In genomic region chr2:71452565-71452964, GRCh38 we compare ENCODE assay signal across 1 cellular context.
A peak's percentile ranks its signal among the peaks of the same experiment; 100 is the strongest.
TF ChIP-seq lines count a peak whose summit lies in the region.

No MANE protein-coding gene starts in this region.

TF ChIP-seq in K562, 482 proteins besides CTCF, POLR2A, EP300 and RAD21 (continued from another document and continues in another):
- TF ChIP-seq ZBTB33 (CRISPR knock-in tag; IDR thresholded peaks at IDR 0.05) (no peak), CHD4 (IDR thresholded peaks at IDR 0.05; ENCODE audit: insufficient read depth, insufficient replicate concordance, low read depth, low read length, poor library complexity, severe bottlenecking) (no peak), LEF1 (IDR thresholded peaks at IDR 0.05) (no peak), ZNF511 (CRISPR knock-in tag; IDR thresholded peaks at IDR 0.05) (no peak), ZNF197 (CRISPR knock-in tag; IDR thresholded peaks at IDR 0.05; ENCODE audit: low read depth) (no peak), ZNF232 (CRISPR knock-in tag; IDR thresholded peaks at IDR 0.05) (no peak), POLR2AphosphoS5 (IDR thresholded peaks at IDR 0.05; ENCODE audit: control insufficient read depth, insufficient read depth, low read depth, low read length) (peak; percentile 46; the same call in 1 of the 2 replicates), ATF2 (CRISPR knock-in tag; IDR thresholded peaks at IDR 0.05) (no peak), KAT8 (IDR thresholded peaks at IDR 0.05; ENCODE audit: low read depth) (no peak), BRD4 (IDR thresholded peaks at IDR 0.05) (no peak), ZFP1 (CRISPR knock-in tag; IDR thresholded peaks at IDR 0.05) (no peak), E2F6 (IDR thresholded peaks at IDR 0.05; ENCODE audit: borderline replicate concordance in 1 of 2, extremely low read depth in 1 of 2, insufficient read depth in 1 of 2, insufficient read length in 1 of 2, low read depth in 1 of 2, low read length in 1 of 2, poor library complexity in 1 of 2, severe bottlenecking in 1 of 2) (peak in 1 of 2 experiments; percentile 43), CBX2 (IDR thresholded peaks at IDR 0.05; ENCODE audit: insufficient read depth, low read length, poor library complexity, severe bottlenecking) (no peak), TAF7 (tag; IDR thresholded peaks at IDR 0.05) (no peak), ZNF24 (IDR thresholded peaks at IDR 0.05) (no peak), MEIS2 (IDR thresholded peaks at IDR 0.05; ENCODE audit: partially characterized antibody) (peak; percentile 79), MTA1 (IDR thresholded peaks at IDR 0.05; ENCODE audit: borderline replicate concordance) (no peak), RB1 (IDR thresholded peaks at IDR 0.05; ENCODE audit: low read depth) (no peak), ZNF134 (CRISPR knock-in tag; conservative IDR thresholded peaks at IDR 0.05) (no peak), MGA (IDR thresholded peaks at IDR 0.05) (0 out of 2 replicates have a peak, but pooled peaks have one; percentile 13), ILF3 (IDR thresholded peaks at IDR 0.05; ENCODE audit: borderline replicate concordance) (no peak), ZNF445 (CRISPR knock-in tag; IDR thresholded peaks at IDR 0.05; ENCODE audit: low read depth) (no peak), JUN (IDR thresholded peaks at IDR 0.05; ENCODE audit: borderline replicate concordance, low read depth, low read length) (peak; percentile 31; the same call in 1 of the 2 replicates), JUN (CRISPR knock-in tag; IDR thresholded peaks at IDR 0.05; ENCODE audit: borderline replicate concordance) (no peak), NFIC (IDR thresholded peaks at IDR 0.05) (no peak), TCF15 (CRISPR knock-in tag; IDR thresholded peaks at IDR 0.05) (no peak), JUND (IDR thresholded peaks at IDR 0.05; ENCODE audit: borderline replicate concordance, low read depth, low read length) (peak; percentile 82), JUND (tag; IDR thresholded peaks at IDR 0.05; ENCODE audit: borderline replicate concordance, low read depth, low read length) (peak; percentile 70; the same call in 1 of the 3 replicates), CC2D1A (IDR thresholded peaks at IDR 0.05) (no peak), RREB1 (CRISPR knock-in tag; IDR thresholded peaks at IDR 0.05) (no peak), GTF2A2 (tag; IDR thresholded peaks at IDR 0.05) (no peak), GATAD2B (IDR thresholded peaks at IDR 0.05; ENCODE audit: borderline replicate concordance) (peak; percentile 42; the same call in 1 of the 2 replicates), IRF9 (tag; IDR thresholded peaks at IDR 0.05) (no peak), FOXK2 (conservative IDR thresholded peaks at IDR 0.05 in 1 of 2, IDR thresholded peaks at IDR 0.05 in 1 of 2; ENCODE audit: low read depth in 2 of 2) (peak; percentile 15 to 48; a peak in 2 of 4 replicates)
